In the genomic region with DNA sequence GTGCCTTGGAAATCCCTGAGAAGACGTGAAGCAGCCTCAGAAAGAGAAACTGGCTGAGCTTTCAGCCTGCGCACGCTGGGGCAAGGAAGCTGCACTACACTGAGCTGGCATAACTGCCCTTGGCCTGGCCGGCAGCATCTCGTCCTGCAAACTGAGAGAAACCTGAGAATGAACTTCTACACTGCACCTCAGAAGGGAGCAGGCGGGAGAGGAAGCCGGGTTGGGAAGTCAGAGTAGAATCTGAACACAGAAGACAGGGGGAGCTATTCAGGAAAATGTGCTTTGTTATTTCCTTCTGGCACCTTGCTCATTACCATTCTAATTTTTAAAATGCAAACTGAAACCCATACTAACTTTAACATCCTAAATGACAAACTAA, we compare ENCODE assay signal across 7 cellular contexts.
A peak's percentile ranks its signal among the peaks of the same experiment; 100 is the strongest.
DNase-seq lines count a peak whose midpoint lies in the region; ATAC-seq, FAIRE-seq and TF ChIP-seq lines count a peak whose summit lies in the region.

No MANE protein-coding gene starts in this region.

- H3K27me3 ChIP-seq in stomach: peaks cover 0 to 4% (median 0%) of the 10 kb centered on the region in 3 donors

- DNase-seq in OCI-LY7 (ENCODE audit: low spot score) (peak; percentile 12), left ventricle myocardium superior (peak; percentile 50), stomach (no peak), RCC 7860 (ENCODE audit: low spot score) (no peak)
- DNase-seq in activated CD4-positive, alpha-beta memory T cell treated with anti-CD3 and anti-CD28 coated beads, Interleukin-2, amount 10 ng/mL, durations not matched to agents 7 days and 5 days: no peak

- H3K9me2 ChIP-seq in OCI-LY7 (ENCODE audit: insufficient read depth, low read length): no peaks in the 10 kb centered on the region

- WGBS in stomach, 5 donors: 47 to 65% (median 53%) methylated on average over 7 of the region's 7 CpGs

- H3K4me3 ChIP-seq in OCI-LY7 (ENCODE audit: low read depth, low read length, poor library complexity, severe bottlenecking) (peak overlapping the region; percentile 20), stomach (peak overlapping the region in 1 of 4 donors; percentile 18)

- TF ChIP-seq EP300 in stomach (IDR thresholded peaks at IDR 0.05): no peak

- no peak for FAIRE-seq in RCC 7860 (lab: Jason Lieb, UNC)

- BruUV-seq in OCI-LY7 (replicated peaks; lab: Mats Ljungman, UMichigan): no TSS peak

- no peaks in the 10 kb centered on the region for H4K20me1 ChIP-seq in OCI-LY7 (ENCODE audit: insufficient read depth, low read length)

- no peaks in the 10 kb centered on the region for H3K9me3 Mint-ChIP-seq in activated CD4-positive, alpha-beta memory T cell treated with anti-CD3 and anti-CD28 coated beads, Interleukin-2, amount 10 ng/mL, durations not matched to agents 7 days and 5 days

- H3K27me3 Mint-ChIP-seq in activated CD4-positive, alpha-beta memory T cell treated with anti-CD3 and anti-CD28 coated beads, Interleukin-2, amount 10 ng/mL, durations not matched to agents 7 days and 5 days: no peaks in the 10 kb centered on the region

- POLR2A ChIA-PET in OCI-LY7 (lab: Charles Lee): interaction anchor here (0.9 to 2.4 kb wide), 5 partner anchors 10 to 113 kb away, joined by 3 to 10 read pairs (median 3); no protein-coding TSS in a partner anchor
- POLR2A ChIA-PET in activated CD4-positive, alpha-beta memory T cell treated with anti-CD3 and anti-CD28 coated beads, Interleukin-2, amount 10 ng/mL, durations not matched to agents 7 days and 5 days (lab: Charles Lee): interaction anchor here (0.6 kb wide), 1 partner anchor 1568 kb away, joined by 3 read pairs; no protein-coding TSS in a partner anchor

- H3K4me3 Mint-ChIP-seq in activated CD4-positive, alpha-beta memory T cell treated with anti-CD3 and anti-CD28 coated beads, Interleukin-2, amount 10 ng/mL, durations not matched to agents 7 days and 5 days: no peak overlapping the region

- peak overlapping the region; percentile 57 for H3K4me2 ChIP-seq in OCI-LY7 (ENCODE audit: low read length)

- H3K79me2 ChIP-seq in OCI-LY7 (ENCODE audit: insufficient read depth, low read depth, low read length): no peaks in the 10 kb centered on the region

- H3K27ac Mint-ChIP-seq in activated CD4-positive, alpha-beta memory T cell treated with anti-CD3 and anti-CD28 coated beads, Interleukin-2, amount 10 ng/mL, durations not matched to agents 7 days and 5 days: no peak overlapping the region

- peaks cover 26% of the 10 kb centered on the region for H3K4me1 Mint-ChIP-seq in activated CD4-positive, alpha-beta memory T cell treated with anti-CD3 and anti-CD28 coated beads, Interleukin-2, amount 10 ng/mL, durations not matched to agents 7 days and 5 days

- peaks cover 5% of the 10 kb centered on the region for H3K36me3 Mint-ChIP-seq in activated CD4-positive, alpha-beta memory T cell treated with anti-CD3 and anti-CD28 coated beads, Interleukin-2, amount 10 ng/mL, durations not matched to agents 7 days and 5 days (ENCODE audit: low read depth)

- no peaks in the 10 kb centered on the region for H3K9me3 ChIP-seq in OCI-LY7 (ENCODE audit: low read length)
- no peaks in the 10 kb centered on the region for H3K9me3 ChIP-seq in stomach

- peak overlapping the region; percentile 84; the same call in 1 of the 2 replicates for H2AFZ ChIP-seq in OCI-LY7 (ENCODE audit: low read length)

- no peak for TF ChIP-seq POLR2A in stomach (IDR thresholded peaks at IDR 0.05)

- no peaks in the 10 kb centered on the region for H3K36me3 ChIP-seq in OCI-LY7 (ENCODE audit: insufficient read depth, low read length)
- H3K36me3 ChIP-seq in stomach: no peaks in the 10 kb centered on the region

- H3K4me1 ChIP-seq in OCI-LY7 (ENCODE audit: insufficient read depth, low read length, poor library complexity, severe bottlenecking) (peaks cover 17% of the 10 kb centered on the region), stomach (peaks cover 0 to 36% (median 6%) of the 10 kb centered on the region in 4 donors)

- peak; percentile 73 for TF ChIP-seq CTCF in OCI-LY7 (conservative IDR thresholded peaks at IDR 0.05; ENCODE audit: low read length)
- TF ChIP-seq CTCF in stomach (IDR thresholded peaks at IDR 0.05): peak in 3 of 7 experiments; percentile 13 to 26 (median 21)

- CTCF ChIA-PET in OCI-LY7 (lab: Charles Lee; ENCODE audit: unreplicated experiment): no interaction called here
- CTCF ChIA-PET in activated CD4-positive, alpha-beta memory T cell treated with anti-CD3 and anti-CD28 coated beads, Interleukin-2, amount 10 ng/mL, durations not matched to agents 7 days and 5 days (lab: Charles Lee): interaction anchor here (0.9 to 1.5 kb wide), 3 partner anchors 21 to 43 kb away, joined by 3 to 4 read pairs (median 3); no protein-coding TSS in a partner anchor

- H3K27ac ChIP-seq in OCI-LY7 (ENCODE audit: low read depth, low read length, poor library complexity, severe bottlenecking) (no peak overlapping the region), stomach (peak overlapping the region in 4 of 5 donors; percentile 4 to 60 (median 39))

- ATAC-seq in GM19025 (IDR thresholded peaks at IDR 0.05; ENCODE audit: low read depth, unreplicated experiment): peak; percentile 82
- peak; percentile 61 for ATAC-seq in left ventricle myocardium superior
- ATAC-seq in GM19463 (IDR thresholded peaks at IDR 0.05; ENCODE audit: unreplicated experiment): no peak

- intact Hi-C loops in OCI-LY7 (cut with micrococcal nuclease; ENCODE audit: unreplicated experiment): no loop called here
- intact Hi-C loops in left ventricle myocardium superior (cut with micrococcal nuclease): no loop called here
- intact Hi-C loops in stomach (cut with DNase I; ENCODE audit: low total_unique reads): no loop called here

Comparison
In these comparisons a context has a peak if more than half of its experiments do, and no peak if none do; other contexts are left out.
1. DNase-seq: peak in OCI-LY7 (single experiment) and left ventricle myocardium superior (single experiment); none in stomach (single experiment), RCC 7860 (single experiment) and activated CD4-positive, alpha-beta memory T cell treated with anti-CD3 and anti-CD28 coated beads, Interleukin-2, amount 10 ng/mL, durations not matched to agents 7 days and 5 days (single experiment).